1 cellular context compared by ENCODE assay signal in the genomic region with DNA sequence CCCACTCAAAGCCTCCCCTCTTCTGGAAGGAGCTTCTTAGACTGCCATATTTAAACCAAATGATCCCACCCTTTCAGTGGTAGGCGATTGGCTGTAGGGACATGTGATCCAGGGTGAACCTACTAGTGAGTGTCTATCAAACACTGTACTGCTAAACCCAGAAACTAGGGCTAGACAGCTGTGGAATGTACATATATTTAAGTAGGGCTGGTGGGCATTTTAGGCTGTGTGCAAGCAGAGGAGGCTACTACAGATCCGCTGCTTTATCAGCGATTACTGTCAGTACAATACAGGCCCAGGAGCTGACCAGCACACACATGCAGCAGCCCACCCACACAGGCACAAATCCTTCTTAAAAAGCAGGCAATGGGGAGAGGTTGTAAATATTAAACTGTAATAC.
TF ChIP-seq lines count a peak whose summit lies in the region.

No MANE protein-coding gene starts in this region.

TF ChIP-seq in IMR-90, 13 proteins besides CTCF, POLR2A, EP300 and RAD21:
- no peak for TF ChIP-seq MAFK (IDR thresholded peaks at IDR 0.05; ENCODE audit: low read depth, low read length)
- TF ChIP-seq, protein P1, sequence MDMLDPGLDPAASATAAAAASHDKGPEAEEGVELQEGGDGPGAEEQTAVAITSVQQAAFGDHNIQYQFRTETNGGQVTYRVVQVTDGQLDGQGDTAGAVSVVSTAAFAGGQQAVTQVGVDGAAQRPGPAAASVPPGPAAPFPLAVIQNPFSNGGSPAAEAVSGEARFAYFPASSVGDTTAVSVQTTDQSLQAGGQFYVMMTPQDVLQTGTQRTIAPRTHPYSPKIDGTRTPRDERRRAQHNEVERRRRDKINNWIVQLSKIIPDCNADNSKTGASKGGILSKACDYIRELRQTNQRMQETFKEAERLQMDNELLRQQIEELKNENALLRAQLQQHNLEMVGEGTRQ (IDR thresholded peaks at IDR 0.05; ENCODE audit: low read depth, low read length): 0 out of 2 replicates have a peak, but pooled peaks have one; percentile 7
